ENCODE assay signal across 15 cellular contexts in genomic region chr6:131765081-131765852, GRCh38. TPM values are rescaled to one million over a fixed set of nuclear protein-coding genes. Genes with fewer than 3 reads are reported as not detected.
DNase-seq lines count a peak whose midpoint lies in the region; ATAC-seq and TF ChIP-seq lines count a peak whose summit lies in the region.
"Had no signal": no experiment of that assay in that cellular context is flagged by ENCODE, and none has a peak within 500 bp of the region (broad histone marks: within the 10 kb centered on the region; RNA-seq: fewer than 3 reads in every experiment).

No MANE protein-coding gene starts in this region.

- no peak for TF ChIP-seq CTCF in coronary artery (IDR thresholded peaks at IDR 0.05)

- peak overlapping the region; percentile 21 to 29 for H3K27ac ChIP-seq in coronary artery
- H3K27ac ChIP-seq: colonic mucosa had no signal

- H3K4me3 ChIP-seq in coronary artery: no peak overlapping the region
- H3K4me3 ChIP-seq: colonic mucosa, gastroesophageal sphincter, K562 had no signal

- DNase-seq in AG08395 (ENCODE audit: low spot score): peak; percentile 70
- peak; percentile 17 for DNase-seq in HuH-7 (ENCODE audit: low spot score)
- DNase-seq in coronary artery (ENCODE audit: low spot score): no peak
- DNase-seq in left lobe of liver (ENCODE audit: low spot score): no peak
- DNase-seq in NCI-H2171 treated with DMSO at 0.1 percent for 48 hours (lab: John Stamatoyannopoulos, UW): no peak
- DNase-seq in effector CD4-positive, alpha-beta T cell: no peak
- no peak for DNase-seq in activated CD4-positive, alpha-beta T cell treated with anti-CD3 and anti-CD28 coated beads for 1 hour
- DNase-seq in ecto neural progenitor cell (ENCODE audit: low spot score): no peak
- DNase-seq: activated naive CD4-positive, alpha-beta T cell treated with anti-CD3 and anti-CD28 coated beads for 36 hours; colonic mucosa; DMS79 treated with DMSO at 0.1 percent for 48 hours; NCI-H2029 treated with DMSO at 0.1 percent for 48 hours; T-helper 2 cell had no signal

- ATAC-seq in left lobe of liver: peak; percentile 45
- ATAC-seq: gastroesophageal sphincter, K562 had no signal

RNA-seq across cellular contexts. Expression of gene ENPP1, which starts 42.6 kb away (rescaled TPM):
- total RNA-seq in left lobe of liver: 49.1 TPM

RNA-seq across cellular contexts. Expression of gene CTAGE9, which starts 54.5 kb away (rescaled TPM):
- total RNA-seq in left lobe of liver: not detected
- total RNA-seq: activated naive CD4-positive, alpha-beta T cell treated with anti-CD3 and anti-CD28 coated beads for 36 hours; colonic mucosa; gastroesophageal sphincter; K562 had no signal

Comparison
In these comparisons a context has a peak if more than half of its experiments do, and no peak if none do; other contexts are left out.
1. DNase-seq: peak in AG08395 (single experiment) and HuH-7 (single experiment); none in coronary artery (single experiment), left lobe of liver (single experiment), NCI-H2171 treated with DMSO at 0.1 percent for 48 hours (single experiment), effector CD4-positive, alpha-beta T cell (single experiment), activated CD4-positive, alpha-beta T cell treated with anti-CD3 and anti-CD28 coated beads for 1 hour (single experiment) and ecto neural progenitor cell (single experiment).